ENCODE assay signal across 9 cellular contexts in genomic region chr3:42229942-42230688, GRCh38. TPM values are rescaled to one million over a fixed set of nuclear protein-coding genes. Genes with fewer than 3 reads are reported as not detected.
DNase-seq lines count a peak whose midpoint lies in the region; ATAC-seq and TF ChIP-seq lines count a peak whose summit lies in the region.
"Had no signal": no experiment of that assay in that cellular context is flagged by ENCODE, and none has a peak within 500 bp of the region (broad histone marks: within the 10 kb centered on the region; RNA-seq: fewer than 3 reads in every experiment).

No MANE protein-coding gene starts in this region.

- no peak overlapping the region for H3K4me3 ChIP-seq in astrocyte of the cerebellum (ENCODE audit: low read depth, low read length)
- H3K4me3 ChIP-seq: BLaER1 had no signal

- peak; percentile 63 for TF ChIP-seq CTCF in astrocyte of the cerebellum (IDR thresholded peaks at IDR 0.05; ENCODE audit: low read depth, low read length, missing control alignments)

- CTCF ChIA-PET in activated CD8-positive, alpha-beta memory T cell treated with anti-CD3 and anti-CD28 coated beads, Interleukin-2, amount 10 ng/mL, durations not matched to agents 7 days and 5 days (lab: Charles Lee): interaction anchor here (0.6 to 1.6 kb wide), 9 partner anchors 9 to 245 kb away, joined by 3 to 6 read pairs (median 3); no protein-coding TSS in a partner anchor

- H3K9me3 Mint-ChIP-seq in activated CD8-positive, alpha-beta memory T cell treated with anti-CD3 and anti-CD28 coated beads, Interleukin-2, amount 10 ng/mL, durations not matched to agents 7 days and 5 days (ENCODE audit: low read depth): no peaks in the 10 kb centered on the region

- H3K36me3 Mint-ChIP-seq in activated CD8-positive, alpha-beta memory T cell treated with anti-CD3 and anti-CD28 coated beads, Interleukin-2, amount 10 ng/mL, durations not matched to agents 7 days and 5 days: peaks cover 3% of the 10 kb centered on the region

- peaks cover 13% of the 10 kb centered on the region for H3K4me1 Mint-ChIP-seq in activated CD8-positive, alpha-beta memory T cell treated with anti-CD3 and anti-CD28 coated beads, Interleukin-2, amount 10 ng/mL, durations not matched to agents 7 days and 5 days

- peaks cover 18% of the 10 kb centered on the region for H3K27me3 Mint-ChIP-seq in activated CD8-positive, alpha-beta memory T cell treated with anti-CD3 and anti-CD28 coated beads, Interleukin-2, amount 10 ng/mL, durations not matched to agents 7 days and 5 days

- DNase-seq in DMS53 (lab: John Stamatoyannopoulos, UW): peak; percentile 50
- no peak for DNase-seq in DMS53 treated with DMSO at 0.1 percent for 48 hours (lab: John Stamatoyannopoulos, UW; ENCODE audit: unreplicated experiment)
- DNase-seq in M059J (ENCODE audit: low read depth): peak; percentile 46
- DNase-seq in astrocyte of the cerebellum (ENCODE audit: low read depth): peak; percentile 20
- DNase-seq in kidney tubule cell (ENCODE audit: low spot score): peak; percentile 57
- no peak for DNase-seq in activated naive CD4-positive, alpha-beta T cell treated with anti-CD3 and anti-CD28 coated beads, Interleukin-2, amount 50 U/mL, for 16 hours
- no peak for DNase-seq in activated CD8-positive, alpha-beta memory T cell treated with anti-CD3 and anti-CD28 coated beads, Interleukin-2, amount 10 ng/mL, durations not matched to agents 7 days and 5 days
- DNase-seq in activated gamma-delta T cell (lab: John Stamatoyannopoulos, UW): no peak

- no peak overlapping the region for H3K27ac Mint-ChIP-seq in activated CD8-positive, alpha-beta memory T cell treated with anti-CD3 and anti-CD28 coated beads, Interleukin-2, amount 10 ng/mL, durations not matched to agents 7 days and 5 days

- H3K4me3 Mint-ChIP-seq in activated CD8-positive, alpha-beta memory T cell treated with anti-CD3 and anti-CD28 coated beads, Interleukin-2, amount 10 ng/mL, durations not matched to agents 7 days and 5 days: no peak overlapping the region

- in situ Hi-C loops in astrocyte of the cerebellum (cut with HindIII; ENCODE audit: low sequenced_read_pairs): no loop called here

- no peak for ATAC-seq in activated CD8-positive, alpha-beta memory T cell treated with anti-CD3 and anti-CD28 coated beads, Interleukin-2, amount 10 ng/mL, durations not matched to agents 7 days and 5 days

RNA-seq across cellular contexts. Expression of gene CCK, which starts 35.9 kb away (rescaled TPM):
- not detected in 2 replicates for total RNA-seq in M059J (2014; rRNA removed; shearing (Covaris generic))
- not detected for total RNA-seq in activated CD8-positive, alpha-beta memory T cell treated with anti-CD3 and anti-CD28 coated beads, Interleukin-2, amount 10 ng/mL, durations not matched to agents 7 days and 5 days

Comparison
In these comparisons a context has a peak if more than half of its experiments do, and no peak if none do; other contexts are left out.
1. DNase-seq: peak in DMS53 (single experiment), M059J (single experiment), astrocyte of the cerebellum (single experiment) and kidney tubule cell (single experiment); none in DMS53 treated with DMSO at 0.1 percent for 48 hours (single experiment), activated naive CD4-positive, alpha-beta T cell treated with anti-CD3 and anti-CD28 coated beads, Interleukin-2, amount 50 U/mL, for 16 hours (single experiment), activated CD8-positive, alpha-beta memory T cell treated with anti-CD3 and anti-CD28 coated beads, Interleukin-2, amount 10 ng/mL, durations not matched to agents 7 days and 5 days (single experiment) and activated gamma-delta T cell (single experiment).